ENCODE assay signal across 1 cellular context in the genomic region with DNA sequence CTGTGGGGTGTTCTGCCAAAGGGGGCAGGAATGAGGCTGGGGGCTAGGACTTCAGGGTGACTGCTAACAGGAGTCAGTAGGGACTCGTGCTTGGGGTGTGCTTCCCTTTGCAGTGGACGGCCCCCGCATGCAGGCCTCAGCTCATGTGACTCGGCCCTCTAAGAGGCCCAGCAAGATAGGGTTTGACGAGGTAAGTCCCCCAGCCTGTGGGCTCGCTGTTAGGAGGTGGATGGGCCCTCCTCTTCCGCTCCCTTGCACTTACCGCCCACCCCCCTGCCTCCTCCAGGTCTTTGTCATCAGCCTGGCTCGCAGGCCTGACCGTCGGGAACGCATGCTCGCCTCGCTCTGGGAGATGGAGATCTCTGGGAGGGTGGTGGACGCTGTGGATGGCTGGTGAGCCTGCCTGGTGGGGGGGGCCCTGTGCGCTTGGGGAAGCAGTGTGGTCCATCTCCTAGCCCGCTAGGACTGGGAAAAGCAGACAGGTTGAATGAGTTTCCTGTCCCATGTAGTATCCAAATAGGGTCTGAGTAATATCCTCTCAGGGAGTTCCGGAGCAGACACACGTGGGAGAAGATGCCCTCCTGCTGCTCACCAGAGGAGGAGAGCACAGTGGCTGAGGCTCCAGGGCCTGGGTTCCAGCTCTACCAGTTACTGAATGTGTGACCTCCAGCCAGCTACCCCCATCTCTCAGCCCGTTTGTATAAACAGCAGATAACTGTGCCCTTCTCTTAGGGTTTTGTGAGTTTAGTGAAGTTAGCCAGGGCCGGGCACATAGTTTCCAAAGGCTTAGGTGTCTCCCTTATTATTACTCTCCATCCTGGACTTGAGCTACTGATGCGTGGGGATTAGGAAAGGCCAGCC.
TF ChIP-seq lines count a peak whose summit lies in the region.

No MANE protein-coding gene starts in this region.

TF ChIP-seq in GM23338, 12 proteins besides CTCF, POLR2A, EP300 and RAD21 (continued from another document):
- TF ChIP-seq POLR2AphosphoS5 (IDR thresholded peaks at IDR 0.05; ENCODE audit: low read depth) (no peak; the same call in 1 of the 2 replicates), ZNF114 (CRISPR knock-in tag; IDR thresholded peaks at IDR 0.05) (no peak), ZNF331 (CRISPR knock-in tag; IDR thresholded peaks at IDR 0.05; ENCODE audit: low read depth) (no peak), STAT1 (IDR thresholded peaks at IDR 0.05; ENCODE audit: unreplicated experiment) (no peak), EZH2 (IDR thresholded peaks at IDR 0.05; ENCODE audit: low read depth, unreplicated experiment) (no peak), NANOG (IDR thresholded peaks at IDR 0.05; ENCODE audit: borderline replicate concordance) (no peak), EZH2phosphoT487 (IDR thresholded peaks at IDR 0.05; ENCODE audit: unreplicated experiment) (no peak), CREB1 (CRISPR knock-in tag; IDR thresholded peaks at IDR 0.05; ENCODE audit: low read depth) (no peak)
- TF ChIP-seq, protein P1, sequence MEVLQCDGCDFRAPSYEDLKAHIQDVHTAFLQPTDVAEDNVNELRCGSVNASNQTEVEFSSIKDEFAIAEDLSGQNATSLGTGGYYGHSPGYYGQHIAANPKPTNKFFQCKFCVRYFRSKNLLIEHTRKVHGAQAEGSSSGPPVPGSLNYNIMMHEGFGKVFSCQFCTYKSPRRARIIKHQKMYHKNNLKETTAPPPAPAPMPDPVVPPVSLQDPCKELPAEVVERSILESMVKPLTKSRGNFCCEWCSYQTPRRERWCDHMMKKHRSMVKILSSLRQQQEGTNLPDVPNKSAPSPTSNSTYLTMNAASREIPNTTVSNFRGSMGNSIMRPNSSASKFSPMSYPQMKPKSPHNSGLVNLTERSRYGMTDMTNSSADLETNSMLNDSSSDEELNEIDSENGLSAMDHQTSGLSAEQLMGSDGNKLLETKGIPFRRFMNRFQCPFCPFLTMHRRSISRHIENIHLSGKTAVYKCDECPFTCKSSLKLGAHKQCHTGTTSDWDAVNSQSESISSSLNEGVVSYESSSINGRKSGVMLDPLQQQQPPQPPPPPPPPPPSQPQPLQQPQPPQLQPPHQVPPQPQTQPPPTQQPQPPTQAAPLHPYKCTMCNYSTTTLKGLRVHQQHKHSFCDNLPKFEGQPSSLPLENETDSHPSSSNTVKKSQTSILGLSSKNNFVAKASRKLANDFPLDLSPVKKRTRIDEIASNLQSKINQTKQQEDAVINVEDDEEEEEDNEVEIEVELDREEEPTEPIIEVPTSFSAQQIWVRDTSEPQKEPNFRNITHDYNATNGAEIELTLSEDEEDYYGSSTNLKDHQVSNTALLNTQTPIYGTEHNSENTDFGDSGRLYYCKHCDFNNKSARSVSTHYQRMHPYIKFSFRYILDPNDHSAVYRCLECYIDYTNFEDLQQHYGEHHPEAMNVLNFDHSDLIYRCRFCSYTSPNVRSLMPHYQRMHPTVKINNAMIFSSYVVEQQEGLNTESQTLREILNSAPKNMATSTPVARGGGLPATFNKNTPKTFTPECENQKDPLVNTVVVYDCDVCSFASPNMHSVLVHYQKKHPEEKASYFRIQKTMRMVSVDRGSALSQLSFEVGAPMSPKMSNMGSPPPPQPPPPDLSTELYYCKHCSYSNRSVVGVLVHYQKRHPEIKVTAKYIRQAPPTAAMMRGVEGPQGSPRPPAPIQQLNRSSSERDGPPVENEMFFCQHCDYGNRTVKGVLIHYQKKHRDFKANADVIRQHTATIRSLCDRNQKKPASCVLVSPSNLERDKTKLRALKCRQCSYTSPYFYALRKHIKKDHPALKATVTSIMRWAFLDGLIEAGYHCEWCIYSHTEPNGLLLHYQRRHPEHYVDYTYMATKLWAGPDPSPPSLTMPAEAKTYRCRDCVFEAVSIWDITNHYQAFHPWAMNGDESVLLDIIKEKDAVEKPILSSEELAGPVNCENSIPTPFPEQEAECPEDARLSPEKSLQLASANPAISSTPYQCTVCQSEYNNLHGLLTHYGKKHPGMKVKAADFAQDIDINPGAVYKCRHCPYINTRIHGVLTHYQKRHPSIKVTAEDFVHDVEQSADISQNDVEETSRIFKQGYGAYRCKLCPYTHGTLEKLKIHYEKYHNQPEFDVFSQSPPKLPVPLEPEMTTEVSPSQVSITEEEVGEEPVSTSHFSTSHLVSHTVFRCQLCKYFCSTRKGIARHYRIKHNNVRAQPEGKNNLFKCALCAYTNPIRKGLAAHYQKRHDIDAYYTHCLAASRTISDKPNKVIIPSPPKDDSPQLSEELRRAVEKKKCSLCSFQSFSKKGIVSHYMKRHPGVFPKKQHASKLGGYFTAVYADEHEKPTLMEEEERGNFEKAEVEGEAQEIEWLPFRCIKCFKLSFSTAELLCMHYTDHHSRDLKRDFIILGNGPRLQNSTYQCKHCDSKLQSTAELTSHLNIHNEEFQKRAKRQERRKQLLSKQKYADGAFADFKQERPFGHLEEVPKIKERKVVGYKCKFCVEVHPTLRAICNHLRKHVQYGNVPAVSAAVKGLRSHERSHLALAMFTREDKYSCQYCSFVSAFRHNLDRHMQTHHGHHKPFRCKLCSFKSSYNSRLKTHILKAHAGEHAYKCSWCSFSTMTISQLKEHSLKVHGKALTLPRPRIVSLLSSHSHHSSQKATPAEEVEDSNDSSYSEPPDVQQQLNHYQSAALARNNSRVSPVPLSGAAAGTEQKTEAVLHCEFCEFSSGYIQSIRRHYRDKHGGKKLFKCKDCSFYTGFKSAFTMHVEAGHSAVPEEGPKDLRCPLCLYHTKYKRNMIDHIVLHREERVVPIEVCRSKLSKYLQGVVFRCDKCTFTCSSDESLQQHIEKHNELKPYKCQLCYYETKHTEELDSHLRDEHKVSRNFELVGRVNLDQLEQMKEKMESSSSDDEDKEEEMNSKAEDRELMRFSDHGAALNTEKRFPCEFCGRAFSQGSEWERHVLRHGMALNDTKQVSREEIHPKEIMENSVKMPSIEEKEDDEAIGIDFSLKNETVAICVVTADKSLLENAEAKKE (CRISPR knock-in tag; IDR thresholded peaks at IDR 0.05): no peak
- TF ChIP-seq, protein P2, sequence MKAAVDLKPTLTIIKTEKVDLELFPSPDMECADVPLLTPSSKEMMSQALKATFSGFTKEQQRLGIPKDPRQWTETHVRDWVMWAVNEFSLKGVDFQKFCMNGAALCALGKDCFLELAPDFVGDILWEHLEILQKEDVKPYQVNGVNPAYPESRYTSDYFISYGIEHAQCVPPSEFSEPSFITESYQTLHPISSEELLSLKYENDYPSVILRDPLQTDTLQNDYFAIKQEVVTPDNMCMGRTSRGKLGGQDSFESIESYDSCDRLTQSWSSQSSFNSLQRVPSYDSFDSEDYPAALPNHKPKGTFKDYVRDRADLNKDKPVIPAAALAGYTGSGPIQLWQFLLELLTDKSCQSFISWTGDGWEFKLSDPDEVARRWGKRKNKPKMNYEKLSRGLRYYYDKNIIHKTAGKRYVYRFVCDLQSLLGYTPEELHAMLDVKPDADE (IDR thresholded peaks at IDR 0.05): no peak
- TF ChIP-seq, protein P3, sequence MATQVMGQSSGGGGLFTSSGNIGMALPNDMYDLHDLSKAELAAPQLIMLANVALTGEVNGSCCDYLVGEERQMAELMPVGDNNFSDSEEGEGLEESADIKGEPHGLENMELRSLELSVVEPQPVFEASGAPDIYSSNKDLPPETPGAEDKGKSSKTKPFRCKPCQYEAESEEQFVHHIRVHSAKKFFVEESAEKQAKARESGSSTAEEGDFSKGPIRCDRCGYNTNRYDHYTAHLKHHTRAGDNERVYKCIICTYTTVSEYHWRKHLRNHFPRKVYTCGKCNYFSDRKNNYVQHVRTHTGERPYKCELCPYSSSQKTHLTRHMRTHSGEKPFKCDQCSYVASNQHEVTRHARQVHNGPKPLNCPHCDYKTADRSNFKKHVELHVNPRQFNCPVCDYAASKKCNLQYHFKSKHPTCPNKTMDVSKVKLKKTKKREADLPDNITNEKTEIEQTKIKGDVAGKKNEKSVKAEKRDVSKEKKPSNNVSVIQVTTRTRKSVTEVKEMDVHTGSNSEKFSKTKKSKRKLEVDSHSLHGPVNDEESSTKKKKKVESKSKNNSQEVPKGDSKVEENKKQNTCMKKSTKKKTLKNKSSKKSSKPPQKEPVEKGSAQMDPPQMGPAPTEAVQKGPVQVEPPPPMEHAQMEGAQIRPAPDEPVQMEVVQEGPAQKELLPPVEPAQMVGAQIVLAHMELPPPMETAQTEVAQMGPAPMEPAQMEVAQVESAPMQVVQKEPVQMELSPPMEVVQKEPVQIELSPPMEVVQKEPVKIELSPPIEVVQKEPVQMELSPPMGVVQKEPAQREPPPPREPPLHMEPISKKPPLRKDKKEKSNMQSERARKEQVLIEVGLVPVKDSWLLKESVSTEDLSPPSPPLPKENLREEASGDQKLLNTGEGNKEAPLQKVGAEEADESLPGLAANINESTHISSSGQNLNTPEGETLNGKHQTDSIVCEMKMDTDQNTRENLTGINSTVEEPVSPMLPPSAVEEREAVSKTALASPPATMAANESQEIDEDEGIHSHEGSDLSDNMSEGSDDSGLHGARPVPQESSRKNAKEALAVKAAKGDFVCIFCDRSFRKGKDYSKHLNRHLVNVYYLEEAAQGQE (IDR thresholded peaks at IDR 0.05; ENCODE audit: unreplicated experiment): no peak
